1 cellular context compared by ENCODE assay signal in genomic region chr14:103099081-103099732, GRCh38.
TF ChIP-seq lines count a peak whose summit lies in the region.

No MANE protein-coding gene starts in this region.

TF ChIP-seq in K562, 482 proteins besides CTCF, POLR2A, EP300 and RAD21 (continued from another document and continues in another):
- TF ChIP-seq ZNF407 (IDR thresholded peaks at IDR 0.05; ENCODE audit: low read depth) (no peak), ATF2 (CRISPR knock-in tag; IDR thresholded peaks at IDR 0.05) (no peak), ZNF445 (CRISPR knock-in tag; IDR thresholded peaks at IDR 0.05; ENCODE audit: low read depth) (no peak), THRA (IDR thresholded peaks at IDR 0.05) (no peak), TAF7 (tag; IDR thresholded peaks at IDR 0.05) (no peak), ZNF57 (CRISPR knock-in tag; IDR thresholded peaks at IDR 0.05) (no peak), CBFA2T2 (conservative IDR thresholded peaks at IDR 0.05) (peak; percentile 54), CEBPB (tag; IDR thresholded peaks at IDR 0.05) (peak; percentile 80), SRF (CRISPR knock-in tag; IDR thresholded peaks at IDR 0.05) (no peak), MGA (IDR thresholded peaks at IDR 0.05) (no peak), ADNP (tag; IDR thresholded peaks at IDR 0.05) (no peak), POLR2AphosphoS5 (IDR thresholded peaks at IDR 0.05; ENCODE audit: control insufficient read depth, insufficient read depth, low read depth, low read length) (0 out of 2 replicates have a peak, but pooled peaks have one; percentile 21), ZNF592 (IDR thresholded peaks at IDR 0.05) (peak; percentile 39; the same call in 1 of the 2 replicates), HDAC1 (IDR thresholded peaks at IDR 0.05) (peak in 1 of 2 experiments; percentile 34; a peak in 1 of 4 replicates), ZNF740 (CRISPR knock-in tag; IDR thresholded peaks at IDR 0.05) (peak; percentile 90), ZNF740 (tag; IDR thresholded peaks at IDR 0.05) (peak in 1 of 2 experiments; percentile 82; a peak in 2 of 4 replicates), CREM (IDR thresholded peaks at IDR 0.05; ENCODE audit: low read depth) (0 out of 2 replicates have a peak, but pooled peaks have one; percentile 34), GATAD2A (IDR thresholded peaks at IDR 0.05) (0 out of 2 replicates have a peak, but pooled peaks have one; percentile 48), XRCC5 (IDR thresholded peaks at IDR 0.05; ENCODE audit: low read depth, low read length) (peak; percentile 55; the same call in 1 of the 2 replicates), RFX7 (CRISPR knock-in tag; IDR thresholded peaks at IDR 0.05) (no peak), TEAD4 (IDR thresholded peaks at IDR 0.05; ENCODE audit: low read length) (0 out of 2 replicates have a peak, but pooled peaks have one; percentile 6), TEAD4 (CRISPR knock-in tag; IDR thresholded peaks at IDR 0.05; ENCODE audit: borderline replicate concordance) (no peak)
